In genomic region chr22:46363611-46364321, GRCh38 we compare ENCODE assay signal across 18 cellular contexts. TPM values are rescaled to one million over a fixed set of nuclear protein-coding genes. Genes with fewer than 3 reads are reported as not detected.
DNase-seq lines count a peak whose midpoint lies in the region; TF ChIP-seq lines count a peak whose summit lies in the region.
"Had no signal": no experiment of that assay in that cellular context is flagged by ENCODE, and none has a peak within 500 bp of the region (broad histone marks: within the 10 kb centered on the region; RNA-seq: fewer than 3 reads in every experiment).

No MANE protein-coding gene starts in this region.

- H3K36me3 Mint-ChIP-seq in chondrocyte (ENCODE audit: low read depth) (peaks cover 7% of the 10 kb centered on the region), Calu3 (ENCODE audit: insufficient read depth, unreplicated experiment) (peaks cover 52% of the 10 kb centered on the region)
- no peaks in the 10 kb centered on the region for H3K36me3 Mint-ChIP-seq in activated CD4-positive, alpha-beta T cell treated with anti-CD3 and anti-CD28 coated beads, Interleukin-2, amount 10 ng/mL, durations not matched to agents 7 days and 5 days (ENCODE audit: low read depth)

- no peak overlapping the region for H2AFZ ChIP-seq in MM.1S (ENCODE audit: low read length)

- H3K9me3 Mint-ChIP-seq in chondrocyte (ENCODE audit: low read depth): no peaks in the 10 kb centered on the region
- no peaks in the 10 kb centered on the region for H3K9me3 Mint-ChIP-seq in Calu3 (ENCODE audit: low read depth, unreplicated experiment)
- no peaks in the 10 kb centered on the region for H3K9me3 Mint-ChIP-seq in activated CD4-positive, alpha-beta T cell treated with anti-CD3 and anti-CD28 coated beads, Interleukin-2, amount 10 ng/mL, durations not matched to agents 7 days and 5 days
- H3K9me3 Mint-ChIP-seq: IgD-negative memory B cell had no signal

- BruUV-seq in Calu3 (replicated peaks; lab: Mats Ljungman, UMichigan): no TSS peak

- no peak overlapping the region for H3K27ac Mint-ChIP-seq in chondrocyte (ENCODE audit: unreplicated experiment)
- no peak overlapping the region for H3K27ac Mint-ChIP-seq in Calu3 (ENCODE audit: unreplicated experiment)
- H3K27ac Mint-ChIP-seq in activated CD4-positive, alpha-beta T cell treated with anti-CD3 and anti-CD28 coated beads, Interleukin-2, amount 10 ng/mL, durations not matched to agents 7 days and 5 days: no peak overlapping the region

- intact Hi-C loops in spleen (cut with DNase I; ENCODE audit: low total_unique reads) (no loop called here), Calu3 (cut with micrococcal nuclease; ENCODE audit: unreplicated experiment) (no loop called here)

- H3K27me3 ChIP-seq in MM.1S (replicated peaks; ENCODE audit: insufficient read depth, low read length) (no peaks in the 10 kb centered on the region), spleen (replicated peaks in 1 of 7) (peaks cover 0 to 41% (median 12%) of the 10 kb centered on the region in 7 donors)

- H3K9ac ChIP-seq in MM.1S (ENCODE audit: low read length): no peak overlapping the region

- H3K9me3 ChIP-seq in MM.1S (replicated peaks; ENCODE audit: insufficient read depth, low read length) (no peaks in the 10 kb centered on the region), spleen (no peaks in the 10 kb centered on the region)

- H3K36me3 ChIP-seq in MM.1S (replicated peaks; ENCODE audit: insufficient read depth, low read length): no peaks in the 10 kb centered on the region
- H3K36me3 ChIP-seq in spleen: peaks cover 0 to 45% (median 3%) of the 10 kb centered on the region in 6 donors

- H4K20me1 ChIP-seq in MM.1S (ENCODE audit: insufficient read depth, low read length): no peaks in the 10 kb centered on the region

- peaks cover 22% of the 10 kb centered on the region for H3F3A ChIP-seq in MM.1S (ENCODE audit: insufficient read depth, low read length)

- no peaks in the 10 kb centered on the region for H3K79me2 ChIP-seq in MM.1S (ENCODE audit: low read length)

- H3K4me1 Mint-ChIP-seq in chondrocyte (ENCODE audit: low read depth): no peaks in the 10 kb centered on the region
- H3K4me1 Mint-ChIP-seq in Calu3 (ENCODE audit: low read depth, unreplicated experiment): peaks cover 14% of the 10 kb centered on the region
- peaks cover 5% of the 10 kb centered on the region for H3K4me1 Mint-ChIP-seq in activated CD4-positive, alpha-beta T cell treated with anti-CD3 and anti-CD28 coated beads, Interleukin-2, amount 10 ng/mL, durations not matched to agents 7 days and 5 days

- H3K27ac ChIP-seq in MM.1S (ENCODE audit: low read length) (peak overlapping the region; percentile 92), spleen (no peak overlapping the region)
- H3K27ac ChIP-seq: SK-N-MC had no signal

- WGBS in spleen, 5 donors: 84 to 91% (median 90%) methylated on average over 26 to 35 of the region's 35 CpGs

- CTCF ChIA-PET in Calu3 (lab: Charles Lee): no interaction called here
- CTCF ChIA-PET in activated CD4-positive, alpha-beta T cell treated with anti-CD3 and anti-CD28 coated beads, Interleukin-2, amount 10 ng/mL, durations not matched to agents 7 days and 5 days (lab: Charles Lee): no interaction called here

- H3K9me2 ChIP-seq in MM.1S (replicated peaks; ENCODE audit: insufficient read depth, low read length): no peaks in the 10 kb centered on the region

- peaks cover 39% of the 10 kb centered on the region for H3K4me1 ChIP-seq in MM.1S (ENCODE audit: low read length)
- H3K4me1 ChIP-seq in spleen: peaks cover 0 to 16% (median 6%) of the 10 kb centered on the region in 6 donors

- H3K4me3 ChIP-seq in MM.1S (ENCODE audit: low read length) (no peak overlapping the region), spleen (no peak overlapping the region)
- H3K4me3 ChIP-seq: SK-N-MC had no signal

- DNase-seq in NCI-H748 (lab: John Stamatoyannopoulos, UW; ENCODE audit: unreplicated experiment): peak; percentile 16
- DNase-seq in NCI-H748 treated with DMSO at 0.1 percent for 48 hours (lab: John Stamatoyannopoulos, UW): no peak
- DNase-seq in MM.1S: no peak
- peak; percentile 87 for DNase-seq in chondrocyte (ENCODE audit: low spot score)
- DNase-seq in spleen: peak; percentile 60
- DNase-seq in NCI-H2107 treated with DMSO at 0.1 percent for 48 hours (lab: John Stamatoyannopoulos, UW; ENCODE audit: unreplicated experiment): no peak
- DNase-seq in Calu3: no peak
- DNase-seq in activated CD4-positive, alpha-beta T cell treated with anti-CD3 and anti-CD28 coated beads, Interleukin-2, amount 10 ng/mL, durations not matched to agents 7 days and 5 days: no peak
- DNase-seq: AML-193, DMS79 treated with DMSO at 0.1 percent for 48 hours, NCI-H1694, NCI-H2081, NCI-H226, NCI-H524, OCI-M1, SHP77 had no signal

- TF ChIP-seq CTCF in MM.1S (IDR thresholded peaks at IDR 0.05; ENCODE audit: low read length) (no peak), chondrocyte (IDR thresholded peaks at IDR 0.05) (no peak), spleen (IDR thresholded peaks at IDR 0.05 in 8 of 11, conservative IDR thresholded peaks at IDR 0.05 in 3 of 11) (no peak), Calu3 (IDR thresholded peaks at IDR 0.05; ENCODE audit: unreplicated experiment) (no peak)

- no peak for TF ChIP-seq POLR2A in spleen (IDR thresholded peaks at IDR 0.05)

- H3K27me3 Mint-ChIP-seq in chondrocyte (ENCODE audit: low read depth): no peaks in the 10 kb centered on the region
- no peaks in the 10 kb centered on the region for H3K27me3 Mint-ChIP-seq in Calu3 (ENCODE audit: unreplicated experiment)
- H3K27me3 Mint-ChIP-seq in activated CD4-positive, alpha-beta T cell treated with anti-CD3 and anti-CD28 coated beads, Interleukin-2, amount 10 ng/mL, durations not matched to agents 7 days and 5 days: no peaks in the 10 kb centered on the region
- H3K27me3 Mint-ChIP-seq: IgD-negative memory B cell had no signal

- no peak overlapping the region for H3K4me2 ChIP-seq in MM.1S (ENCODE audit: low read depth, low read length)

- no peak overlapping the region for H3K4me3 Mint-ChIP-seq in chondrocyte (ENCODE audit: unreplicated experiment)
- H3K4me3 Mint-ChIP-seq in Calu3 (ENCODE audit: low read depth, unreplicated experiment): no peak overlapping the region
- no peak overlapping the region for H3K4me3 Mint-ChIP-seq in activated CD4-positive, alpha-beta T cell treated with anti-CD3 and anti-CD28 coated beads, Interleukin-2, amount 10 ng/mL, durations not matched to agents 7 days and 5 days

- POLR2A ChIA-PET in activated CD4-positive, alpha-beta T cell treated with anti-CD3 and anti-CD28 coated beads, Interleukin-2, amount 10 ng/mL, durations not matched to agents 7 days and 5 days (lab: Charles Lee): no interaction called here

RNA-seq across cellular contexts. Expression of gene TRMU, which starts 28.3 kb away (rescaled TPM):
- 26.5 to 39.2 TPM (median 27.3 TPM) in 3 replicates for total RNA-seq in chondrocyte
- 10 to 100 TPM; 43.1 to 59.6 (median 49.8) TPM for total RNA-seq in spleen
- 10 to 100 TPM; 23.7 to 32.4 (median 25.0) TPM for polyA plus RNA-seq in spleen
- 74.8 and 79.6 TPM in 2 replicates for total RNA-seq in Calu3 (2022)
- total RNA-seq in activated CD4-positive, alpha-beta T cell treated with anti-CD3 and anti-CD28 coated beads, Interleukin-2, amount 10 ng/mL, durations not matched to agents 7 days and 5 days: 10 to 100 TPM; 74.3 to 74.4 TPM

Comparison
In these comparisons a context has a peak if more than half of its experiments do, and no peak if none do; other contexts are left out.
1. DNase-seq: peak in NCI-H748 (single experiment), chondrocyte (single experiment) and spleen (single experiment); none in NCI-H748 treated with DMSO at 0.1 percent for 48 hours (single experiment), MM.1S (single experiment), NCI-H2107 treated with DMSO at 0.1 percent for 48 hours (single experiment), Calu3 (single experiment) and activated CD4-positive, alpha-beta T cell treated with anti-CD3 and anti-CD28 coated beads, Interleukin-2, amount 10 ng/mL, durations not matched to agents 7 days and 5 days (single experiment).